In genomic region chr20:16701296-16701695, GRCh38 we compare ENCODE assay signal across 8 cellular contexts. TPM values are rescaled to one million over a fixed set of nuclear protein-coding genes. Genes with fewer than 3 reads are reported as not detected.
DNase-seq lines count a peak whose midpoint lies in the region; ATAC-seq and TF ChIP-seq lines count a peak whose summit lies in the region.

No MANE protein-coding gene starts in this region.

- ATAC-seq in GM21360 (IDR thresholded peaks at IDR 0.05; ENCODE audit: unreplicated experiment) = peak; percentile 68
- ATAC-seq in foreskin keratinocyte = peak; percentile 27
- no peak for ATAC-seq in HG02981 (IDR thresholded peaks at IDR 0.05; ENCODE audit: unreplicated experiment)
- ATAC-seq in HG02840 (IDR thresholded peaks at IDR 0.05; ENCODE audit: low FRiP score, unreplicated experiment) = no peak
- ATAC-seq in GM21515 (IDR thresholded peaks at IDR 0.05; ENCODE audit: unreplicated experiment) = no peak

- CTCF ChIA-PET in Caco-2 (lab: Charles Lee) (interaction anchor here (0.6 kb wide), 1 partner anchor 36 kb away, joined by 5 read pairs; no protein-coding TSS in a partner anchor), PC-9 (lab: Charles Lee) (no interaction called here)

- H3K9me3 ChIP-seq in Caco-2 = peaks cover 8% of the 10 kb centered on the region
- H3K9me3 ChIP-seq in PC-9 (ENCODE audit: insufficient read depth, low read depth) = no peaks in the 10 kb centered on the region

- POLR2A ChIA-PET in Caco-2 (lab: Charles Lee) = no interaction called here
- POLR2A ChIA-PET in PC-9 (lab: Charles Lee; ENCODE audit: unreplicated experiment) = no interaction called here

- H2AFZ ChIP-seq in PC-9 = no peak overlapping the region

- no peaks in the 10 kb centered on the region for H3K36me3 Mint-ChIP-seq in Caco-2 (ENCODE audit: insufficient read depth, unreplicated experiment)

- no peak overlapping the region for H3K4me3 Mint-ChIP-seq in Caco-2 (ENCODE audit: unreplicated experiment)

- H3K4me1 ChIP-seq in Caco-2 = no peaks in the 10 kb centered on the region
- H3K4me1 ChIP-seq in PC-9 (replicated peaks; ENCODE audit: insufficient read depth) = no peaks in the 10 kb centered on the region
- no peaks in the 10 kb centered on the region for H3K4me1 ChIP-seq in foreskin keratinocyte

- no peaks in the 10 kb centered on the region for H3F3A ChIP-seq in PC-9 (ENCODE audit: insufficient read depth, low read depth)

- H3K9me2 ChIP-seq in PC-9 (ENCODE audit: insufficient read depth) = no peaks in the 10 kb centered on the region

- H3K4me2 ChIP-seq in PC-9 = no peak overlapping the region

- DNase-seq in Caco-2 = peak; percentile 42 to 45
- DNase-seq in PC-9 = no peak
- DNase-seq in foreskin keratinocyte = no peak
- no peak for DNase-seq in GOT3 (lab: John Stamatoyannopoulos, UW)

- no peaks in the 10 kb centered on the region for H3K4me1 Mint-ChIP-seq in Caco-2 (ENCODE audit: low read depth, unreplicated experiment)

- H3K27me3 ChIP-seq in Caco-2 (replicated peaks; ENCODE audit: control insufficient read depth, insufficient read depth, low read length) (no peaks in the 10 kb centered on the region), PC-9 (ENCODE audit: insufficient read depth, low read depth) (no peaks in the 10 kb centered on the region), foreskin keratinocyte (no peaks in the 10 kb centered on the region)

- peaks cover 1% of the 10 kb centered on the region for H3K9me3 Mint-ChIP-seq in Caco-2 (ENCODE audit: unreplicated experiment)

- H3K27me3 Mint-ChIP-seq in Caco-2 (ENCODE audit: insufficient read depth, unreplicated experiment) = peaks cover 18% of the 10 kb centered on the region

- no peak overlapping the region for H3K27ac ChIP-seq in PC-9
- no peak overlapping the region for H3K27ac ChIP-seq in foreskin keratinocyte

- no peaks in the 10 kb centered on the region for H4K20me1 ChIP-seq in PC-9 (ENCODE audit: insufficient read depth)

- peak; percentile 35 to 60 for TF ChIP-seq CTCF in Caco-2 (IDR thresholded peaks at IDR 0.05; ENCODE audit: insufficient read depth in 1 of 2, low read depth in 1 of 2, low read length in 1 of 2, severe bottlenecking in 1 of 2, unreplicated experiment in 1 of 2)
- peak; percentile 43; the same call in 1 of the 2 replicates for TF ChIP-seq CTCF in PC-9 (conservative IDR thresholded peaks at IDR 0.05)
- TF ChIP-seq CTCF in foreskin keratinocyte (conservative IDR thresholded peaks at IDR 0.05) = peak; percentile 34

- BruUV-seq in Caco-2 (replicated peaks; lab: Mats Ljungman, UMichigan) = no TSS peak
- BruUV-seq in PC-9 (replicated peaks; lab: Mats Ljungman, UMichigan) = no TSS peak

- intact Hi-C loops in Caco-2 (cut with micrococcal nuclease; ENCODE audit: unreplicated experiment) = loop anchor here (1.0 kb wide), 1 partner anchor 60 kb away; no protein-coding TSS in a partner anchor
- intact Hi-C loops in PC-9 (cut with micrococcal nuclease; ENCODE audit: unreplicated experiment) = loop anchor here (2.0 kb wide), 1 partner anchor 60 kb away; no protein-coding TSS in a partner anchor

- H3K4me3 ChIP-seq in Caco-2 (ENCODE audit: low read depth, low read length) = no peak overlapping the region
- no peak overlapping the region for H3K4me3 ChIP-seq in PC-9

- no peak overlapping the region for H3K27ac Mint-ChIP-seq in Caco-2 (ENCODE audit: unreplicated experiment)

- H3K36me3 ChIP-seq in Caco-2 (ENCODE audit: control insufficient read depth, insufficient read depth, low read length) (no peaks in the 10 kb centered on the region), PC-9 (ENCODE audit: low read depth) (no peaks in the 10 kb centered on the region)

- H3K79me2 ChIP-seq in PC-9 (ENCODE audit: low read depth) = no peaks in the 10 kb centered on the region

RNA-seq across cellular contexts. Expression of gene SNRPB2, which starts 28.5 kb away (rescaled TPM):
- total RNA-seq in Caco-2 (2022) (87.5 and 93.2 TPM in 2 replicates), PC-9 (2021) (44.8 and 57.9 TPM in 2 replicates), foreskin keratinocyte (62.1 and 66.5 TPM in 2 replicates)
- 60.0 and 63.8 TPM in 2 replicates for polyA plus RNA-seq in foreskin keratinocyte

RNA-seq across cellular contexts. Expression of gene OTOR, which starts 46.9 kb away (rescaled TPM):
- not detected in 2 replicates for total RNA-seq in Caco-2 (2022)
- not detected in 2 replicates for total RNA-seq in PC-9 (2021)
- not detected in 2 replicates for total RNA-seq in foreskin keratinocyte
- polyA plus RNA-seq in foreskin keratinocyte = not detected in 2 replicates

Comparison
In these comparisons a context has a peak if more than half of its experiments do, and no peak if none do; other contexts are left out.
1. DNase-seq: peak in Caco-2 (2 of 2); none in PC-9 (0 of 2), foreskin keratinocyte (0 of 2) and GOT3 (single experiment).
2. ATAC-seq: peak in GM21360 (single experiment) and foreskin keratinocyte (single experiment); none in HG02981 (single experiment), HG02840 (single experiment) and GM21515 (single experiment).
3. Peak in every context shown above with its lines, with median percentiles within 50 percentile points of each other: CTCF ChIP-seq.